ENCODE assay signal across 13 cellular contexts in the genomic region with DNA sequence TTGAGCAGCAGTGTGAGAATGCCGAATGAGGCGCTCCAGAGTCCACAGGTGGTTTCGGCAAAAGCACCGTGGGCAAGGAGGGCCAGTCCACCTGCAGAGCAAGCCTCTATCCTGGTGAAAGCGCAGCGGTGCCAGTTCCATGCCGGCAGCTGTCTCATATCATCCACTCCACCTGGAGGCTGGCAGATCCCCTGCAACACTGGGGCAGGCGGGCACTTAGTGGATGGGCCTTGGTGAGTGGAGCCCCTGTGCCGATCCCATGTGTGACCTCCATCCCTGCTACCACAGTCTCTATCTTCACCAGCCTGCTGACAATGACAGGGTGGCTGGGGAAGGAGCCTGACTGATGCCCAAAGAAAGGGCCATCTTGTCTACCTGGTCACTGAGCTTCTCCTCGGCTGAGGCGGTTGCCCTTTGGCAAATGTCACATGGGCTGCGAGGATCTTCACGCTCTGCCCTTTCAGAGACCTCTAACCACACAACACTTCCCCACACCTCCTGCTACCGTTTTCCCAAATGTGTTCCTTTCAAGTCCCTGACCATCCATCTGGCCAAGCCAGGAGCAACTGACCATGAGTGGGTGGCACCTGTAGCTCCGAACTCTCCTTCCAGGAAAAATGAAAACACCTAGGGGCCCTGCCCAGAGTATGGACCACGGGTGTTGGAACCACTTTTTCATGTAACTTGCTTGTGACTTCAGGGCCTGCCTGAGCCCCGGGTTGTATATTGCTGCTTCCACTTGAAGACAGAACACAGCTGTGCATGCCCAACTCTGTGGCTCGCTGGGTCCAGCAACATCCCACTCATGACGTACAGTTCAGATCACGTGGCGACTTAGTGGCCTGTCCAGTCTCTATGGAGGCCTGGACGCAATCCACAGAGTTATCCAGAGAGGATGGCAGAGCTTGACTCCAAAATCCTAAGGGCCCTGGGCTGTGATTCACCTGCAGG. TPM values are rescaled to one million over a fixed set of nuclear protein-coding genes. Genes with fewer than 3 reads are reported as not detected.
DNase-seq lines count a peak whose midpoint lies in the region; ATAC-seq lines count a peak whose summit lies in the region.
"Had no signal": no experiment of that assay in that cellular context is flagged by ENCODE, and none has a peak within 500 bp of the region (broad histone marks: within the 10 kb centered on the region; RNA-seq: fewer than 3 reads in every experiment).

No MANE protein-coding gene starts in this region.

- POLR2A ChIA-PET in T-cell (lab: Charles Lee): no interaction called here

- CTCF ChIA-PET in T-cell (lab: Charles Lee): interaction anchor here in 1 of 2 donors (1.0 kb wide), 1 partner anchor 10 kb away, joined by 3 read pairs; no protein-coding TSS in a partner anchor

- H3K27ac Mint-ChIP-seq in T-cell: peak overlapping the region; percentile 8 to 28

- no peak overlapping the region for H3K4me3 Mint-ChIP-seq in T-cell

- in situ Hi-C loops in G401 (cut with HindIII; ENCODE audit: low sequenced_read_pairs): no loop called here

- DNase-seq in activated naive CD4-positive, alpha-beta T cell treated with anti-CD3 and anti-CD28 coated beads, Interleukin-2, amount 50 U/mL, for 16 hours: peak; percentile 9
- no peak for DNase-seq in activated naive CD4-positive, alpha-beta T cell (lab: John Stamatoyannopoulos, UW)
- DNase-seq in T-cell: peak in 2 of 34 experiments; percentile 2 to 17
- peak; percentile 33 for DNase-seq in left lobe of liver (ENCODE audit: low spot score)
- peak; percentile 19 for DNase-seq in stimulated activated CD8-positive, alpha-beta memory T cell treated with anti-CD3 and anti-CD28 coated beads, Interleukin-4, amount 100 ng/mL, for 48 hours
- no peak for DNase-seq in occipital lobe (lab: John Stamatoyannopoulos, UW)
- DNase-seq in G401 (ENCODE audit: low spot score): no peak
- DNase-seq: heart right ventricle; midbrain; NCI-H1436; stimulated activated CD4-positive, alpha-beta T cell treated with anti-CD3 and anti-CD28 coated beads, Interleukin-2, amount 100 ng/mL, for 48 hours had no signal

- H3K4me1 Mint-ChIP-seq in T-cell: peaks cover 24 to 41% (median 41%) of the 10 kb centered on the region in 3 donors

- no peaks in the 10 kb centered on the region for H3K9me3 Mint-ChIP-seq in T-cell

- peaks cover 8% of the 10 kb centered on the region for H3K36me3 Mint-ChIP-seq in T-cell

- no peak for ATAC-seq in T-cell (replicated peaks in 1 of 4)
- ATAC-seq in left lobe of liver: no peak
- ATAC-seq in GM19324 (IDR thresholded peaks at IDR 0.05; ENCODE audit: low FRiP score, unreplicated experiment): no peak

- H3K27me3 Mint-ChIP-seq in T-cell: no peaks in the 10 kb centered on the region

RNA-seq across cellular contexts. Expression of a gene that starts 7.1 kb away (rescaled TPM):
- total RNA-seq in T-cell: 100 to 1,000 TPM in 2 of 5 donors, 10 to 100 TPM in 3; 62.3 to 133 (median 88.9) TPM
- 0.35 TPM for total RNA-seq in left lobe of liver
- total RNA-seq in occipital lobe: 0.16 TPM
- total RNA-seq in G401 (2014; rRNA removed; shearing (Covaris generic)): not detected in 2 replicates

RNA-seq across cellular contexts. Expression of a gene that starts 7.2 kb away (rescaled TPM):
- total RNA-seq in T-cell (100 to 1,000 TPM in 2 of 5 donors, 10 to 100 TPM in 3; 66.9 to 185 (median 92.3) TPM), left lobe of liver (0.35 TPM), occipital lobe (not detected)
- total RNA-seq in G401 (2014; rRNA removed; shearing (Covaris generic)): not detected in 2 replicates

RNA-seq across cellular contexts. Expression of a gene that starts 24.2 kb away (rescaled TPM):
- total RNA-seq in T-cell (1 to 10 TPM in 1 of 5 donors, under 1 TPM in 4; 0.29 to 1.3 (median 0.51) TPM), left lobe of liver (0.83 TPM), occipital lobe (1.4 TPM)
- not detected in 2 replicates for total RNA-seq in G401 (2014; rRNA removed; shearing (Covaris generic))
- total RNA-seq: skeletal muscle tissue had no signal

Comparison
In these comparisons a context has a peak if more than half of its experiments do, and no peak if none do; other contexts are left out.
1. DNase-seq: peak in activated naive CD4-positive, alpha-beta T cell treated with anti-CD3 and anti-CD28 coated beads, Interleukin-2, amount 50 U/mL, for 16 hours (single experiment), left lobe of liver (single experiment) and stimulated activated CD8-positive, alpha-beta memory T cell treated with anti-CD3 and anti-CD28 coated beads, Interleukin-4, amount 100 ng/mL, for 48 hours (single experiment); none in activated naive CD4-positive, alpha-beta T cell (0 of 4), occipital lobe (single experiment) and G401 (single experiment).
2. RNA of a gene that starts 7.1 kb away (total RNA-seq): 62.3 to 133 TPM in T-cell; 0.35 TPM in left lobe of liver (single experiment), 0.16 TPM in occipital lobe (single experiment) and not detected in G401; every median in the first group is over 10 times any median in the second.
3. RNA of a gene that starts 7.2 kb away (total RNA-seq): 66.9 to 185 TPM in T-cell; 0.35 TPM in left lobe of liver (single experiment), not detected in occipital lobe (single experiment) and not detected in G401; every median in the first group is over 10 times any median in the second.